ENCODE assay signal across 8 cellular contexts in genomic region chr2:70190413-70191243, GRCh38. TPM values are rescaled to one million over a fixed set of nuclear protein-coding genes. Genes with fewer than 3 reads are reported as not detected.
DNase-seq lines count a peak whose midpoint lies in the region; ATAC-seq and TF ChIP-seq lines count a peak whose summit lies in the region.

TSS of gene C2orf42 (minus strand) at chr2:70191019. CDS start at chr2:70181985, 9,034 bp downstream.

- peaks cover 3% of the 10 kb centered on the region; the same call in 1 of the 2 replicates for H3K79me2 ChIP-seq in KMS-11 (ENCODE audit: insufficient read depth, low read depth)

- peak; percentile 93 for DNase-seq in DMS79 treated with DMSO at 0.1 percent for 48 hours (lab: John Stamatoyannopoulos, UW)
- peak; percentile 94 to 98 (median 96) for DNase-seq in Peyer's patch
- DNase-seq in activated T-cell treated with anti-CD3 and anti-CD28 coated beads, Interleukin-2, amount 50 U/mL, for 48 hours: peak; percentile 98
- DNase-seq in stimulated activated CD8-positive, alpha-beta memory T cell treated with anti-CD3 and anti-CD28 coated beads, Interleukin-7, amount 100 ng/mL, for 4 hours (ENCODE audit: low read depth in 2 of 2): peak; percentile 93 to 98

- H3K4me1 ChIP-seq in KMS-11 (ENCODE audit: low read depth, poor library complexity, severe bottlenecking) (peaks cover 16% of the 10 kb centered on the region), Peyer's patch (no peaks in the 10 kb centered on the region), muscle layer of duodenum (ENCODE audit: control insufficient read depth in 1 of 2, insufficient read depth in 2 of 2, low read length in 2 of 2) (peaks cover 0 to 6% of the 10 kb centered on the region in 2 donors)

- peak within 1 kb of the TSS; percentile 85 for H3K4me2 ChIP-seq in KMS-11

- peak; percentile 96 to 98 for TF ChIP-seq POLR2A in Peyer's patch (IDR thresholded peaks at IDR 0.05)

- H3K27me3 ChIP-seq in KMS-11 (ENCODE audit: insufficient read depth, low read depth) (no peaks in the 10 kb centered on the region), Peyer's patch (no peaks in the 10 kb centered on the region), muscle layer of duodenum (ENCODE audit: low read depth, low read length) (no peaks in the 10 kb centered on the region)

- H3K36me3 ChIP-seq in KMS-11 (ENCODE audit: insufficient read depth) (no peaks in the 10 kb centered on the region), Peyer's patch (no peaks in the 10 kb centered on the region), muscle layer of duodenum (ENCODE audit: control insufficient read depth in 1 of 2, insufficient read depth in 2 of 2, low read length in 2 of 2) (no peaks in the 10 kb centered on the region)

- ATAC-seq in GM21737 (IDR thresholded peaks at IDR 0.05; ENCODE audit: unreplicated experiment) (peak; percentile 84), esophagus mucosa (peak; percentile 97)

- peak within 1 kb of the TSS; percentile 80 for H2AFZ ChIP-seq in KMS-11 (ENCODE audit: low read depth)

- H3K9me3 ChIP-seq in Peyer's patch (no peaks in the 10 kb centered on the region), muscle layer of duodenum (ENCODE audit: control insufficient read depth in 1 of 2, low read length in 2 of 2) (no peaks in the 10 kb centered on the region)

- H3K9ac ChIP-seq in KMS-11: peak within 1 kb of the TSS; percentile 81

- no peak for TF ChIP-seq CTCF in KMS-11 (conservative IDR thresholded peaks at IDR 0.05; ENCODE audit: low read depth, low read length)
- TF ChIP-seq CTCF in Peyer's patch (IDR thresholded peaks at IDR 0.05): peak in 3 of 6 experiments; percentile 8 to 21 (median 9)

- H3K27ac ChIP-seq in KMS-11 (peak within 1 kb of the TSS; percentile 78), Peyer's patch (peak within 1 kb of the TSS; percentile 92 to 97 (median 95)), muscle layer of duodenum (ENCODE audit: low read length) (peak within 1 kb of the TSS; percentile 92)

- H4K20me1 ChIP-seq in KMS-11 (ENCODE audit: insufficient read depth): no peaks in the 10 kb centered on the region

- H3K4me3 ChIP-seq in KMS-11 (IDR thresholded peaks at IDR 0.05; ENCODE audit: insufficient read depth, low read depth, low read length) (peak within 1 kb of the TSS; percentile 97), Peyer's patch (peak within 1 kb of the TSS; percentile 58 to 72 (median 66)), muscle layer of duodenum (ENCODE audit: low read depth in 1 of 2, low read length in 2 of 2) (peak within 1 kb of the TSS; percentile 79 to 81)

RNA-seq across cellular contexts. Expression of gene C2orf42, which starts in this region (rescaled TPM):
- 10 to 100 TPM; 10.3 to 18.7 (median 14.0) TPM for total RNA-seq in Peyer's patch
- total RNA-seq in esophagus mucosa: 4.9 TPM

Comparison
In these comparisons a context has a peak if more than half of its experiments do, and no peak if none do; other contexts are left out.
1. Peak in every context shown above with its lines: DNase-seq, ATAC-seq, H3K4me3 ChIP-seq and H3K27ac ChIP-seq.